In the genomic region with DNA sequence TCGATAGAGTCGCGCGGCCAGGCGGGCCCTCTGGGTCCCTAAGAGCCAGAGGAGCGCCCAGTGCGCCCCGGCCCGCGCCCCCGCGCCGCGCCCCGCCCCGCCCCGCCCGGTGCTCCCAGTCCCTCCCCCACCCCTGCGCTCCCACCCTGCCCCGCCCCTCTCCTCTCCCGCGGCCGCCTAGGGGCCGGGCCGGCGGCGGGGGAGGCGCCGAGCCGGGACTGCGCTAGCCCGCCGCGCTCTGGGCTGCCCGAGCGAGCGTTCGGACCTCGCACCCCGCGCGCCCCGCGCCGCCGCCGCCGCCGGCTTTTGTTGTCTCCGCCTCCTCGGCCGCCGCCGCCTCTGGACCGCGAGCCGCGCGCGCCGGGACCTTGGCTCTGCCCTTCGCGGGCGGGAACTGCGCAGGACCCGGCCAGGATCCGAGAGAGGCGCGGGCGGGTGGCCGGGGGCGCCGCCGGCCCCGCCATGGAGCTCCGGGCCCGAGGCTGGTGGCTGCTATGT, we compare ENCODE assay signal across 8 cellular contexts. TPM values are rescaled to one million over a fixed set of nuclear protein-coding genes. Genes with fewer than 3 reads are reported as not detected.
DNase-seq lines count a peak whose midpoint lies in the region; ATAC-seq, FAIRE-seq and TF ChIP-seq lines count a peak whose summit lies in the region.

A gene with protein sequence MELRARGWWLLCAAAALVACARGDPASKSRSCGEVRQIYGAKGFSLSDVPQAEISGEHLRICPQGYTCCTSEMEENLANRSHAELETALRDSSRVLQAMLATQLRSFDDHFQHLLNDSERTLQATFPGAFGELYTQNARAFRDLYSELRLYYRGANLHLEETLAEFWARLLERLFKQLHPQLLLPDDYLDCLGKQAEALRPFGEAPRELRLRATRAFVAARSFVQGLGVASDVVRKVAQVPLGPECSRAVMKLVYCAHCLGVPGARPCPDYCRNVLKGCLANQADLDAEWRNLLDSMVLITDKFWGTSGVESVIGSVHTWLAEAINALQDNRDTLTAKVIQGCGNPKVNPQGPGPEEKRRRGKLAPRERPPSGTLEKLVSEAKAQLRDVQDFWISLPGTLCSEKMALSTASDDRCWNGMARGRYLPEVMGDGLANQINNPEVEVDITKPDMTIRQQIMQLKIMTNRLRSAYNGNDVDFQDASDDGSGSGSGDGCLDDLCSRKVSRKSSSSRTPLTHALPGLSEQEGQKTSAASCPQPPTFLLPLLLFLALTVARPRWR (plus strand): TSS at position 207 of the 498 bp plus-strand sequence. CDS start 256 bp downstream, at position 463.

- H3K27ac ChIP-seq in temporal lobe (ENCODE audit: low read depth, low read length), result peak within 1 kb of the TSS; percentile 30

- peak; percentile 58 for TF ChIP-seq POLR2A in H54 (IDR thresholded peaks at IDR 0.05; ENCODE audit: low read depth, low read length)

- DNase-seq in DMS79 treated with DMSO at 0.1 percent for 48 hours (lab: John Stamatoyannopoulos, UW) (peak; percentile 21), DMS79 (lab: John Stamatoyannopoulos, UW) (no peak), H54 (ENCODE audit: insufficient read length, low spot score) (peak; percentile 82), NCI-H2171 treated with DMSO at 0.1 percent for 48 hours (lab: John Stamatoyannopoulos, UW) (peak; percentile 19), mucosa of gallbladder (ENCODE audit: low spot score) (peak; percentile 64)
- DNase-seq in activated CD8-positive, alpha-beta memory T cell treated with anti-CD3 and anti-CD28 coated beads, Interleukin-2, amount 50 U/mL, for 48 hours, result peak; percentile 71

- FAIRE-seq in H54 (lab: Jason Lieb, UNC), result no peak

- ATAC-seq in esophagus mucosa, result peak; percentile 43

RNA-seq across cellular contexts. Expression of the gene that starts here (rescaled TPM):
- total RNA-seq in esophagus mucosa, result 101 TPM
- total RNA-seq in mucosa of gallbladder, result 65.7 TPM
- 37.4 TPM for total RNA-seq in temporal lobe
